Comparison of ENCODE assay signal across 27 cellular contexts in genomic region chr7:71727347-71727746, GRCh38.
"Had no signal": no experiment of that assay in that cellular context is flagged by ENCODE, and none has a peak within 500 bp of the region (broad histone marks: within the 10 kb centered on the region; RNA-seq: fewer than 3 reads in every experiment).

No MANE protein-coding gene starts in this region.

- H3K4me1 ChIP-seq: pancreas, prostate gland, right atrium auricular region, right lobe of liver, sigmoid colon, suprapubic skin, testis, tibial artery, transverse colon, upper lobe of right lung, uterus had no signal

- FAIRE-seq: pancreas, small intestine had no signal

- H3K9me3 ChIP-seq: neutrophil, pancreas, prostate gland, right atrium auricular region, right lobe of liver, sigmoid colon, suprapubic skin, testis, tibial artery, transverse colon, upper lobe of right lung, uterus had no signal

- ATAC-seq: naive thymus-derived CD4-positive, alpha-beta T cell; natural killer cell; pancreas; right lobe of liver; stimulated activated memory B cell treated with anti-CD40 and anti-IgM and Interleukin-4, amounts not matched to agents 10 μg/mL and 1 μg/mL and 100 μg/mL, for 72 hours; stimulated activated naive CD8-positive, alpha-beta T cell treated with anti-CD3 and anti-CD28 coated beads, Interleukin-15, amount 100 ng/mL, for 72 hours; stimulated activated naive CD8-positive, alpha-beta T cell treated with anti-CD3 and anti-CD28 coated beads, Interleukin-15, Interleukin-2, amounts not matched to agents 100 U/mL and 50 U/mL, for 24 hours; upper lobe of right lung had no signal

- H3K27ac ChIP-seq: neutrophil, pancreas, prostate gland, right atrium auricular region, right lobe of liver, sigmoid colon, suprapubic skin, testis, tibial artery, transverse colon, upper lobe of right lung, uterus had no signal

- H3K36me3 ChIP-seq: neutrophil, pancreas, prostate gland, right atrium auricular region, right lobe of liver, sigmoid colon, suprapubic skin, tibial artery, transverse colon, upper lobe of right lung, uterus had no signal

- H3K27me3 ChIP-seq: neutrophil, pancreas, right atrium auricular region, right lobe of liver, sigmoid colon, suprapubic skin, testis, tibial artery, transverse colon, upper lobe of right lung, uterus had no signal

- DNase-seq: naive thymus-derived CD4-positive, alpha-beta T cell; natural killer cell; nucleus accumbens; pancreas; retina; right lobe of liver; sigmoid colon; small intestine; stimulated activated CD4-positive, alpha-beta T cell treated with anti-CD3 and anti-CD28 coated beads, Interleukin-12 subunit alpha, Interleukin-12 subunit beta, amount 100 ng/mL, for 4 hours; stimulated activated CD4-positive, alpha-beta T cell treated with anti-CD3 and anti-CD28 coated beads, Interleukin-1b, Interleukin-23, amount 100 ng/mL, for 48 hours; stimulated activated CD4-positive, alpha-beta T cell treated with anti-CD3 and anti-CD28 coated beads, Interleukin-4, amount 100 ng/mL, for 1 hour; stimulated activated CD4-positive, alpha-beta T cell treated with anti-CD3 and anti-CD28 coated beads, Interleukin-4, amount 100 ng/mL, for 4 hours; stimulated activated CD8-positive, alpha-beta memory T cell treated with anti-CD3 and anti-CD28 coated beads, Interleukin-4, amount 100 ng/mL, for 48 hours; stimulated activated naive CD4-positive, alpha-beta T cell; stimulated activated naive CD8-positive, alpha-beta T cell treated with anti-CD3 and anti-CD28 coated beads, Interleukin-15, amount 100 ng/mL, for 72 hours; stimulated activated naive CD8-positive, alpha-beta T cell treated with anti-CD3 and anti-CD28 coated beads, Interleukin-15, Interleukin-2, amounts not matched to agents 100 U/mL and 50 U/mL, for 24 hours; substantia nigra; testis; tibial artery; transverse colon; upper lobe of right lung; uterus had no signal

- H3K4me3 ChIP-seq: pancreas, prostate gland, right atrium auricular region, right lobe of liver, sigmoid colon, suprapubic skin, testis, tibial artery, transverse colon, upper lobe of right lung, uterus had no signal
